ENCODE assay signal across 10 cellular contexts in the genomic region with DNA sequence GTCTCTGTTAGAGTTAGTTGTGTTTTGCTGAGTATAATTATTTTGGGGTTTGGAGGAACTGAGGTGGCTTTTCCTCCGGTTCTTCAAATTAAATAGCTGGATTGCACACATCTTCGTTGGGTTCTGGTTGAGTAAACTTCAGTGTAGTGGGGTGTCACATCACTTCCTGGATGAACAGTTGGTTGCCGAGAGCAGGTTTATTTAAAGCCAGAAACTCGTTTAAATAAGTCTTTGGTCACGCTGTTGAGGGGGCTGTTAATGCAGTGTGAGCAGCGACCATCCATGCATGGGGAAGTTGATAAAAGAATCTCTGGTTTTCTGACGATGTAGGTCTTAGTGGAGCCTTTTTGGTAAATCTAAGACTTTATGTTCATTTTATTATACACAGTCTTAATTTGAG.
DNase-seq lines count a peak whose midpoint lies in the region; ATAC-seq, FAIRE-seq and TF ChIP-seq lines count a peak whose summit lies in the region.
"Had no signal": no experiment of that assay in that cellular context is flagged by ENCODE, and none has a peak within 500 bp of the region (broad histone marks: within the 10 kb centered on the region; RNA-seq: fewer than 3 reads in every experiment).

No MANE protein-coding gene starts in this region.

- H3K4me2 ChIP-seq in H9 (ENCODE audit: insufficient read depth, insufficient read length, low read length) (no peak overlapping the region), GM12878 (ENCODE audit: control insufficient read depth, insufficient read depth) (peak overlapping the region; percentile 22; the same call in 1 of the 2 replicates)

- H3K27me3 ChIP-seq in H9 (ENCODE audit: insufficient read depth, low read length) (no peaks in the 10 kb centered on the region), GM12878 (replicated peaks in 1 of 2; ENCODE audit: control insufficient read depth in 2 of 2, insufficient read depth in 2 of 2, low read length in 1 of 2) (no peaks in the 10 kb centered on the region)
- H3K27me3 ChIP-seq in naive thymus-derived CD4-positive, alpha-beta T cell (ENCODE audit: control insufficient read depth in 2 of 2, insufficient read depth in 2 of 2, low read length in 2 of 2) = no peaks in the 10 kb centered on the region

- H3K27ac ChIP-seq in H9 (ENCODE audit: insufficient read length, low read depth, low read length) = no peak overlapping the region
- H3K27ac ChIP-seq in GM12878 (ENCODE audit: control insufficient read depth, insufficient read depth) = no peak overlapping the region
- no peak overlapping the region for H3K27ac ChIP-seq in naive thymus-derived CD4-positive, alpha-beta T cell (ENCODE audit: low read depth, low read length)

- no peak overlapping the region for H3K18ac ChIP-seq in H9 (ENCODE audit: insufficient read length, low read depth, low read length)

- ATAC-seq in GM12878 (peak; percentile 32; the same call in 2 of the 3 replicates), HG03457 (IDR thresholded peaks at IDR 0.05; ENCODE audit: unreplicated experiment) (no peak)
- ATAC-seq in naive thymus-derived CD4-positive, alpha-beta T cell = no peak

- no peaks in the 10 kb centered on the region for H4K20me1 ChIP-seq in H9 (ENCODE audit: control insufficient read depth, insufficient read depth, insufficient read length)
- no peaks in the 10 kb centered on the region for H4K20me1 ChIP-seq in GM12878 (ENCODE audit: control insufficient read depth, insufficient read depth)

- H4K91ac ChIP-seq in H9 (ENCODE audit: insufficient read length, low read depth, low read length) = no peak overlapping the region

- H3K4me1 ChIP-seq in H9 (ENCODE audit: insufficient read depth, low read length) (peaks cover 6% of the 10 kb centered on the region; the same call in 1 of the 2 replicates), GM12878 (ENCODE audit: control insufficient read depth, insufficient read depth, low read length) (no peaks in the 10 kb centered on the region)
- peaks cover 0 to 6% of the 10 kb centered on the region in 2 donors for H3K4me1 ChIP-seq in naive thymus-derived CD4-positive, alpha-beta T cell (ENCODE audit: control insufficient read depth in 2 of 2, insufficient read depth in 2 of 2, low read length in 2 of 2)

- no peaks in the 10 kb centered on the region for H3K36me3 ChIP-seq in GM12878 (ENCODE audit: control insufficient read depth in 2 of 2, insufficient read depth in 2 of 2, low read length in 1 of 2)
- no peaks in the 10 kb centered on the region for H3K36me3 ChIP-seq in naive thymus-derived CD4-positive, alpha-beta T cell (ENCODE audit: control insufficient read depth in 2 of 3, insufficient read depth in 3 of 3, low read length in 3 of 3)

- no CpG with 5 or more reads among the region's 7 CpGs for WGBS in H9 (ENCODE audit: extremely low coverage, insufficient read length, low lambda C conversion rate)
- 3% methylated on average over 7 of the region's 7 CpGs for WGBS in GM12878 (ENCODE audit: insufficient coverage, insufficient replicate concordance, low lambda C conversion rate, missing lambda C conversion rate)
- WGBS in lower leg skin, 2 donors = 48 to 67% methylated on average over 7 of the region's 7 CpGs

- POLR2A ChIA-PET in GM10248 (lab: Yijun Ruan, JAX) = no interaction called here
- POLR2A ChIA-PET in GM12878 (lab: Charles Lee) = no interaction called here
- POLR2A ChIA-PET in naive thymus-derived CD4-positive, alpha-beta T cell (lab: Charles Lee) = no interaction called here

- no peak overlapping the region; a peak in 1 of 5 replicates for H3K4me3 Mint-ChIP-seq in H9
- peak overlapping the region in 8 of 10 donors; percentile 9 to 68 (median 42) for H3K4me3 Mint-ChIP-seq in naive thymus-derived CD4-positive, alpha-beta T cell

- H3K27me3 Mint-ChIP-seq in H9 (ENCODE audit: low read depth) = no peaks in the 10 kb centered on the region; the same call in 1 of the 2 replicates
- H3K27me3 Mint-ChIP-seq in naive thymus-derived CD4-positive, alpha-beta T cell = peaks cover 25 to 44% (median 37%) of the 10 kb centered on the region in 5 donors

- H3K4me3 ChIP-seq in GM12878 (no peak overlapping the region), lower leg skin (ENCODE audit: low read depth, poor library complexity, severe bottlenecking) (no peak overlapping the region)
- no peak overlapping the region for H3K4me3 ChIP-seq in naive thymus-derived CD4-positive, alpha-beta T cell (ENCODE audit: low read length)

- H3K36me3 Mint-ChIP-seq in H9 (ENCODE audit: insufficient read depth in 1 of 3, low read depth in 3 of 3) = no peaks in the 10 kb centered on the region; a peak in 1 of 7 replicates
- peaks cover 0 to 3% (median 0%) of the 10 kb centered on the region in 5 donors for H3K36me3 Mint-ChIP-seq in naive thymus-derived CD4-positive, alpha-beta T cell

- no peak for TF ChIP-seq CTCF in GM10248 (IDR thresholded peaks at IDR 0.05; ENCODE audit: control extremely low read depth, extremely low read depth, low read depth, missing control alignments)
- no peak for TF ChIP-seq CTCF in H9 (conservative IDR thresholded peaks at IDR 0.05)
- no peak for TF ChIP-seq CTCF in GM12878 (IDR thresholded peaks at IDR 0.05 in 2 of 3, conservative IDR thresholded peaks at IDR 0.05 in 1 of 3; ENCODE audit: control insufficient read depth in 2 of 3, extremely low read depth in 1 of 3, insufficient read depth in 1 of 3, low read depth in 3 of 3, low read length in 3 of 3)
- TF ChIP-seq CTCF in lower leg skin (IDR thresholded peaks at IDR 0.05) = no peak

- no peak overlapping the region for H3K14ac ChIP-seq in H9 (ENCODE audit: insufficient read depth, low read length)

- TF ChIP-seq RAD21 in GM12878 (IDR thresholded peaks at IDR 0.05; ENCODE audit: insufficient read depth, low read depth, low read length) = no peak

- no peaks in the 10 kb centered on the region for H3K9me3 Mint-ChIP-seq in H9
- H3K9me3 Mint-ChIP-seq in naive thymus-derived CD4-positive, alpha-beta T cell = no peaks in the 10 kb centered on the region

- TF ChIP-seq EP300 in GM12878 (IDR thresholded peaks at IDR 0.05; ENCODE audit: borderline replicate concordance in 1 of 2, control insufficient read depth in 1 of 2, low read depth in 2 of 2, low read length in 2 of 2) = no peak

- peak; percentile 26 for DNase-seq in GM10248 (ENCODE audit: extremely low spot score)
- DNase-seq in H9 = no peak
- no peak for DNase-seq in GM12878 (ENCODE audit: low read depth, low spot score)
- no peak for DNase-seq in naive thymus-derived CD4-positive, alpha-beta T cell
- no peak for DNase-seq in NCI-H1092 treated with DMSO at 0.1 percent for 48 hours (lab: John Stamatoyannopoulos, UW)
- DNase-seq in lower leg skin (ENCODE audit: low spot score in 2 of 2) = no peak
- DNase-seq in NCI-H446 treated with DMSO at 0.1 percent for 48 hours (lab: John Stamatoyannopoulos, UW) = no peak
- DNase-seq: NCI-H2029 treated with DMSO at 0.1 percent for 48 hours had no signal

- H2BK12ac ChIP-seq in H9 (ENCODE audit: insufficient read length, low read depth, low read length) = no peak overlapping the region

- CTCF ChIA-PET in GM10248 (lab: Yijun Ruan, JAX) = interaction anchor here (1.7 to 1.9 kb wide), 2 partner anchors 14 to 20 kb away, joined by 6 read pairs; no protein-coding TSS in a partner anchor
- CTCF ChIA-PET in GM12878 (lab: Yijun Ruan, JAX) = interaction anchor here (0.7 to 1.9 kb wide), 6 partner anchors 27 to 1838 kb away, joined by 3 to 4 read pairs (median 4); no protein-coding TSS in a partner anchor
- CTCF ChIA-PET in naive thymus-derived CD4-positive, alpha-beta T cell (lab: Charles Lee) = no interaction called here

- H2BK120ac ChIP-seq in H9 (ENCODE audit: low read depth, low read length, poor library complexity, severe bottlenecking) = no peak overlapping the region

- SMC1A ChIA-PET in GM12878 (lab: Charles Lee; ENCODE audit: uncharacterized antibody, unreplicated experiment) = interaction anchor here (0.7 to 1.3 kb wide), 3 partner anchors 14 to 205 kb away, joined by 3 to 5 read pairs (median 3); no protein-coding TSS in a partner anchor

- no peak overlapping the region for H3K9ac ChIP-seq in H9 (ENCODE audit: extremely low read depth, insufficient read length, low read length)
- no peak overlapping the region for H3K9ac ChIP-seq in GM12878 (ENCODE audit: control insufficient read depth, insufficient read depth, low read length)

- H2AFZ ChIP-seq in H9 (ENCODE audit: low read length) = no peak overlapping the region
- no peak overlapping the region; the same call in 1 of the 2 replicates for H2AFZ ChIP-seq in GM12878 (ENCODE audit: control insufficient read depth, low read depth, low read length)

- no peak for FAIRE-seq in GM12878 (lab: Jason Lieb, UNC)
- FAIRE-seq: islet of Langerhans had no signal

- H3K23me2 ChIP-seq in H9 (ENCODE audit: insufficient read length, low read depth, low read length, poor library complexity, severe bottlenecking) = peaks cover 6% of the 10 kb centered on the region

- H3K4me1 Mint-ChIP-seq in H9 = peaks cover 66 to 69% of the 10 kb centered on the region in 2 experiments
- H3K4me1 Mint-ChIP-seq in naive thymus-derived CD4-positive, alpha-beta T cell = peaks cover 0 to 21% (median 8%) of the 10 kb centered on the region in 7 donors

- BruUV-seq in GM12878 (replicated peaks; lab: Mats Ljungman, UMichigan) = no TSS peak

- no peak overlapping the region for H3K4ac ChIP-seq in H9 (ENCODE audit: low read depth, low read length)

- intact Hi-C loops in GM12878 (cut with micrococcal nuclease; ENCODE audit: unreplicated experiment) (loop anchor here (5.0 kb wide), 2 partner anchors 357 to 382 kb away; a partner anchor contains a TSS), lower leg skin (cut with DNase I; ENCODE audit: low total_unique reads) (no loop called here)
- intact Hi-C loops in naive thymus-derived CD4-positive, alpha-beta T cell (cut with micrococcal nuclease) = loop anchor here (2.0 to 10.0 kb wide), 5 partner anchors 352 to 1782 kb away; a partner anchor contains a TSS

- no peaks in the 10 kb centered on the region for H3K79me1 ChIP-seq in H9 (ENCODE audit: insufficient read depth, low read depth, low read length, poor library complexity, severe bottlenecking)

- in situ Hi-C loops in GM12878 (cut with MboI) = no loop called here

- TF ChIP-seq POLR2A in GM12878 (IDR thresholded peaks at IDR 0.05; ENCODE audit: low read depth, low read length) = no peak
- TF ChIP-seq POLR2A in lower leg skin (IDR thresholded peaks at IDR 0.05) = no peak

- no peak overlapping the region for H3K23ac ChIP-seq in H9 (ENCODE audit: insufficient read length, low read depth, low read length)

- H2AK5ac ChIP-seq in H9 (ENCODE audit: insufficient read length, low read length) = no peak overlapping the region

- H3K9me3 ChIP-seq in H9 (ENCODE audit: control insufficient read depth, low read depth, low read length) (no peaks in the 10 kb centered on the region), GM12878 (replicated peaks; ENCODE audit: control insufficient read depth, insufficient read depth, low read length) (no peaks in the 10 kb centered on the region)
- no peaks in the 10 kb centered on the region for H3K9me3 ChIP-seq in naive thymus-derived CD4-positive, alpha-beta T cell (ENCODE audit: control insufficient read depth in 2 of 3, low read length in 3 of 3)

- H2BK15ac ChIP-seq in H9 (ENCODE audit: low read depth, low read length) = no peak overlapping the region

- H2BK20ac ChIP-seq in H9 (ENCODE audit: low read depth, low read length, poor library complexity, severe bottlenecking) = no peak overlapping the region

- no peak overlapping the region for H2BK5ac ChIP-seq in H9 (ENCODE audit: insufficient read length, low read length)

- H3T11ph ChIP-seq in H9 (ENCODE audit: low read length) = no peak overlapping the region

- RAD21 ChIA-PET in GM12878 (lab: Charles Lee; ENCODE audit: unreplicated experiment) = interaction anchor here (0.6 to 1.4 kb wide), 2 partner anchors 93 to 125 kb away, joined by 3 read pairs; no protein-coding TSS in a partner anchor

- no peaks in the 10 kb centered on the region for H3K79me2 ChIP-seq in H9 (ENCODE audit: insufficient read depth, low read length)
- no peaks in the 10 kb centered on the region for H3K79me2 ChIP-seq in GM12878 (ENCODE audit: control insufficient read depth, insufficient read depth, low read length)

- no peak overlapping the region for H4K8ac ChIP-seq in H9 (replicated peaks; ENCODE audit: insufficient read length, low read depth, low read length)

- H4K5ac ChIP-seq in H9 (ENCODE audit: insufficient read length, low read depth, low read length) = no peak overlapping the region

- no peak overlapping the region for H3K56ac ChIP-seq in H9 (ENCODE audit: insufficient read length, low read depth, low read length)

- H3K27ac Mint-ChIP-seq in H9 = peak overlapping the region in 2 of 3 experiments; percentile 14 to 46; a peak in 1 of 7 replicates
- no peak overlapping the region for H3K27ac Mint-ChIP-seq in naive thymus-derived CD4-positive, alpha-beta T cell

Comparison
In these comparisons a context has a peak if more than half of its experiments do, and no peak if none do; other contexts are left out.
1. H3K27ac Mint-ChIP-seq: peak in H9 (2 of 3); none in naive thymus-derived CD4-positive, alpha-beta T cell (0 of 9).
2. H3K4me3 Mint-ChIP-seq: peak in naive thymus-derived CD4-positive, alpha-beta T cell (8 of 10); none in H9 (0 of 2).